ENCODE assay signal across 14 cellular contexts in genomic region chr4:84697615-84698201, GRCh38.
DNase-seq lines count a peak whose midpoint lies in the region; ATAC-seq and TF ChIP-seq lines count a peak whose summit lies in the region.
"Had no signal": no experiment of that assay in that cellular context is flagged by ENCODE, and none has a peak within 500 bp of the region (broad histone marks: within the 10 kb centered on the region; RNA-seq: fewer than 3 reads in every experiment).

No MANE protein-coding gene starts in this region.

- no peak for TF ChIP-seq CTCF in PC-3 (conservative IDR thresholded peaks at IDR 0.05; ENCODE audit: low read depth, low read length)
- TF ChIP-seq CTCF in fibroblast of the aortic adventitia (IDR thresholded peaks at IDR 0.05; ENCODE audit: insufficient read depth, low read length) = no peak
- TF ChIP-seq CTCF in activated CD8-positive, alpha-beta T cell treated with anti-CD3 and anti-CD28 coated beads for 36 hours (IDR thresholded peaks at IDR 0.05) = no peak

- ATAC-seq in PC-3 = peak; percentile 63
- ATAC-seq in activated CD8-positive, alpha-beta T cell treated with anti-CD3 and anti-CD28 coated beads for 36 hours = no peak
- ATAC-seq: GM12878 had no signal

- CTCF ChIA-PET in PC-3 (lab: Charles Lee) = no interaction called here
- CTCF ChIA-PET in activated naive CD4-positive, alpha-beta T cell treated with anti-CD3 and anti-CD28 coated beads for 36 hours (lab: Charles Lee) = no interaction called here
- CTCF ChIA-PET in activated CD8-positive, alpha-beta T cell treated with anti-CD3 and anti-CD28 coated beads for 36 hours (lab: Charles Lee) = no interaction called here

- H3K4me1 ChIP-seq in PC-3 (ENCODE audit: insufficient read depth, low read length) = peaks cover 35% of the 10 kb centered on the region
- H3K4me1 ChIP-seq in skeletal muscle satellite cell (ENCODE audit: control insufficient read depth, insufficient read depth, low read length) = peaks cover 30% of the 10 kb centered on the region

- DNase-seq in GM03348 (ENCODE audit: low spot score) (peak; percentile 21), PC-3 (peak; percentile 60), fibroblast of the aortic adventitia (ENCODE audit: low read depth) (peak; percentile 25), DMS79 (lab: John Stamatoyannopoulos, UW) (no peak)
- no peak for DNase-seq in activated naive CD4-positive, alpha-beta T cell treated with anti-CD3 and anti-CD28 coated beads for 36 hours
- no peak for DNase-seq in activated CD8-positive, alpha-beta T cell treated with anti-CD3 and anti-CD28 coated beads for 36 hours
- DNase-seq: KG1, NCI-H1417 treated with DMSO at 0.1 percent for 48 hours, NCI-H2029, NCI-H510A treated with DMSO at 0.1 percent for 48 hours, SIG-M5 had no signal

- no peaks in the 10 kb centered on the region for H3K27me3 ChIP-seq in PC-3 (ENCODE audit: low read length)
- no peaks in the 10 kb centered on the region for H3K27me3 ChIP-seq in skeletal muscle satellite cell (ENCODE audit: control insufficient read depth, insufficient read depth, low read length)
- H3K27me3 ChIP-seq: BLaER1 treated with 17β-estradiol and CSF1 and Interleukin-3, amounts not matched to agents 10 nM and 100 nM had no signal

- H3K9ac ChIP-seq in PC-3 (ENCODE audit: low read length) = no peak overlapping the region
- no peak overlapping the region for H3K9ac ChIP-seq in skeletal muscle satellite cell (ENCODE audit: low read depth, low read length)
- H3K9ac ChIP-seq: BLaER1 treated with 17β-estradiol and CSF1 and Interleukin-3, amounts not matched to agents 10 nM and 100 nM had no signal

- H3K4me2 ChIP-seq in PC-3 (ENCODE audit: low read length) = peak overlapping the region; percentile 69
- peak overlapping the region; percentile 60 for H3K4me2 ChIP-seq in skeletal muscle satellite cell (ENCODE audit: low read length)

- H3K9me3 ChIP-seq in PC-3 (ENCODE audit: low read length) = no peaks in the 10 kb centered on the region
- no peaks in the 10 kb centered on the region for H3K9me3 ChIP-seq in skeletal muscle satellite cell (replicated peaks; ENCODE audit: low read length)
- H3K9me3 ChIP-seq: BLaER1 treated with 17β-estradiol and CSF1 and Interleukin-3, amounts not matched to agents 10 nM and 100 nM had no signal

- POLR2A ChIA-PET in PC-3 (lab: Charles Lee; ENCODE audit: unreplicated experiment) = interaction anchor here (0.6 kb wide), 1 partner anchor 181 kb away, joined by 3 read pairs; no protein-coding TSS in a partner anchor
- POLR2A ChIA-PET in activated CD8-positive, alpha-beta T cell treated with anti-CD3 and anti-CD28 coated beads for 36 hours (lab: Charles Lee) = no interaction called here

- no peaks in the 10 kb centered on the region for H3K36me3 Mint-ChIP-seq in activated naive CD4-positive, alpha-beta T cell treated with anti-CD3 and anti-CD28 coated beads for 36 hours (ENCODE audit: low read depth)
- no peaks in the 10 kb centered on the region for H3K36me3 Mint-ChIP-seq in activated CD8-positive, alpha-beta T cell treated with anti-CD3 and anti-CD28 coated beads for 36 hours (ENCODE audit: low read depth)

- H3K9me3 Mint-ChIP-seq in activated naive CD4-positive, alpha-beta T cell treated with anti-CD3 and anti-CD28 coated beads for 36 hours = no peaks in the 10 kb centered on the region
- no peaks in the 10 kb centered on the region for H3K9me3 Mint-ChIP-seq in activated CD8-positive, alpha-beta T cell treated with anti-CD3 and anti-CD28 coated beads for 36 hours

- no peak overlapping the region for H3K4me3 Mint-ChIP-seq in activated naive CD4-positive, alpha-beta T cell treated with anti-CD3 and anti-CD28 coated beads for 36 hours
- no peak overlapping the region for H3K4me3 Mint-ChIP-seq in activated CD8-positive, alpha-beta T cell treated with anti-CD3 and anti-CD28 coated beads for 36 hours

- no TSS peak for BruUV-seq in PC-3 (replicated peaks; lab: Mats Ljungman, UMichigan)

- peak overlapping the region; percentile 76 for H3K27ac ChIP-seq in PC-3 (ENCODE audit: low read length)
- H3K27ac ChIP-seq: BLaER1 treated with 17β-estradiol and CSF1 and Interleukin-3, amounts not matched to agents 10 nM and 100 nM had no signal

- H3K79me2 ChIP-seq in PC-3 (ENCODE audit: low read length) = no peaks in the 10 kb centered on the region

- peaks cover 8% of the 10 kb centered on the region; the same call in 1 of the 2 replicates for H3K36me3 ChIP-seq in PC-3 (ENCODE audit: low read depth, low read length)
- H3K36me3 ChIP-seq in skeletal muscle satellite cell (ENCODE audit: insufficient read depth, low read length) = peaks cover 62% of the 10 kb centered on the region

- H3K27me3 Mint-ChIP-seq in activated naive CD4-positive, alpha-beta T cell treated with anti-CD3 and anti-CD28 coated beads for 36 hours (ENCODE audit: low read depth) = peaks cover 5% of the 10 kb centered on the region
- peaks cover 1% of the 10 kb centered on the region for H3K27me3 Mint-ChIP-seq in activated CD8-positive, alpha-beta T cell treated with anti-CD3 and anti-CD28 coated beads for 36 hours

- no peak overlapping the region for H2AFZ ChIP-seq in PC-3 (ENCODE audit: low read length)

- no peak overlapping the region for H3K27ac Mint-ChIP-seq in activated naive CD4-positive, alpha-beta T cell treated with anti-CD3 and anti-CD28 coated beads for 36 hours
- no peak overlapping the region for H3K27ac Mint-ChIP-seq in activated CD8-positive, alpha-beta T cell treated with anti-CD3 and anti-CD28 coated beads for 36 hours

- intact Hi-C loops in PC-3 (cut with micrococcal nuclease) = no loop called here
- intact Hi-C loops in activated naive CD4-positive, alpha-beta T cell treated with anti-CD3 and anti-CD28 coated beads for 36 hours (cut with micrococcal nuclease) = no loop called here
- intact Hi-C loops in activated CD8-positive, alpha-beta T cell treated with anti-CD3 and anti-CD28 coated beads for 36 hours (cut with micrococcal nuclease) = no loop called here

- H3K4me3 ChIP-seq in PC-3 (ENCODE audit: low read length) = peak overlapping the region; percentile 14; the same call in 1 of the 2 replicates
- H3K4me3 ChIP-seq in fibroblast of the aortic adventitia (ENCODE audit: low read depth, low read length) = no peak overlapping the region
- H3K4me3 ChIP-seq in skeletal muscle satellite cell (ENCODE audit: low read length) = no peak overlapping the region
- H3K4me3 ChIP-seq: BLaER1 treated with 17β-estradiol and CSF1 and Interleukin-3, amounts not matched to agents 10 nM and 100 nM; GM12878 had no signal

- H4K20me1 ChIP-seq in PC-3 (ENCODE audit: low read length) = no peaks in the 10 kb centered on the region

- H3K9me2 ChIP-seq in PC-3 (replicated peaks; ENCODE audit: low read length) = no peaks in the 10 kb centered on the region

- H3K4me1 Mint-ChIP-seq in activated naive CD4-positive, alpha-beta T cell treated with anti-CD3 and anti-CD28 coated beads for 36 hours (ENCODE audit: low read depth) = no peaks in the 10 kb centered on the region
- no peaks in the 10 kb centered on the region for H3K4me1 Mint-ChIP-seq in activated CD8-positive, alpha-beta T cell treated with anti-CD3 and anti-CD28 coated beads for 36 hours (ENCODE audit: low read depth)

- no peaks in the 10 kb centered on the region for H3F3A ChIP-seq in PC-3 (ENCODE audit: low read length, unreplicated experiment)

Comparison
In these comparisons a context has a peak if more than half of its experiments do, and no peak if none do; other contexts are left out.
1. DNase-seq: peak in GM03348 (single experiment), PC-3 (single experiment) and fibroblast of the aortic adventitia (single experiment); none in activated naive CD4-positive, alpha-beta T cell treated with anti-CD3 and anti-CD28 coated beads for 36 hours (single experiment), DMS79 (single experiment) and activated CD8-positive, alpha-beta T cell treated with anti-CD3 and anti-CD28 coated beads for 36 hours (single experiment).